Comparison of ENCODE assay signal across 1 cellular context in the genomic region with DNA sequence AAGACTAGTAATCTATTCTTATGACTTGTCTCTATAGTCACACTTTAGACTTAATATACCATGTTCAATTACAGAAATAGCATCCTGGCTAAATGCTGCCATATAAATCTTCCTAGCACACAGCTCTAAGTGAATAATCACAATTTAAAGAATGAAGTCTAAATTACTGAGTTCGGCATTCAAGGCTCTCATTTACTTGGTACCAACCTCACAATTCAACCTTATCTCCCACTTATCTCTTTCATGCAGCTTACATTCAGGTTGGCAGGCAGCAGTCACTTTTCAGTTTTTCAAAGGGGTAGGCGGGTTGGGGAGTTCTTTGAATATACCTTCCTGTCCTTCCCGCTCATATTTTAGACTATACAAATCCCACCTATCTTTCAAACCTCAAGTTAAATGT.
A peak's percentile ranks its signal among the peaks of the same experiment; 100 is the strongest.
TF ChIP-seq lines count a peak whose summit lies in the region.

No MANE protein-coding gene starts in this region.

TF ChIP-seq in HepG2, 621 proteins besides CTCF, POLR2A, EP300 and RAD21:
- 0 out of 2 replicates have a peak, but pooled peaks have one; percentile 50 for TF ChIP-seq RBFOX2 (IDR thresholded peaks at IDR 0.05; ENCODE audit: low read depth, low read length)
- peak; percentile 6; the same call in 1 of the 2 replicates for TF ChIP-seq ZNF816 (CRISPR knock-in tag; IDR thresholded peaks at IDR 0.05; ENCODE audit: borderline replicate concordance)
- no peak for TF ChIP-seq DDIT3 (CRISPR knock-in tag; IDR thresholded peaks at IDR 0.05)
- no peak for TF ChIP-seq KLF13 (CRISPR knock-in tag; IDR thresholded peaks at IDR 0.05)
